In genomic region chr1:173476197-173476663, GRCh38 we compare ENCODE assay signal across 8 cellular contexts. TPM values are rescaled to one million over a fixed set of nuclear protein-coding genes. Genes with fewer than 3 reads are reported as not detected.
A peak's percentile ranks its signal among the peaks of the same experiment; 100 is the strongest.
DNase-seq lines count a peak whose midpoint lies in the region; ATAC-seq and TF ChIP-seq lines count a peak whose summit lies in the region.

No MANE protein-coding gene starts in this region.

- POLR2A ChIA-PET in PC-9 (lab: Charles Lee; ENCODE audit: unreplicated experiment), result interaction anchor here (0.5 to 0.6 kb wide), 4 partner anchors 31 to 549 kb away, joined by 3 to 6 read pairs (median 4); partner anchors contain the start of gene ZBTB37

- no peaks in the 10 kb centered on the region for H3K9me2 ChIP-seq in PC-9 (ENCODE audit: insufficient read depth)

- H3K4me2 ChIP-seq in DND-41 (ENCODE audit: insufficient read depth, low read length) (peak overlapping the region; percentile 65), PC-9 (peak overlapping the region; percentile 81), parathyroid adenoma (ENCODE audit: low read length) (peak overlapping the region; percentile 94)

- no peaks in the 10 kb centered on the region for H3K27me3 ChIP-seq in DND-41 (ENCODE audit: insufficient read depth, low read length, poor library complexity)
- no peaks in the 10 kb centered on the region for H3K27me3 ChIP-seq in PC-9 (ENCODE audit: insufficient read depth, low read depth)
- H3K27me3 ChIP-seq in parathyroid adenoma (ENCODE audit: control insufficient read depth, insufficient read depth, low read length), result no peaks in the 10 kb centered on the region

- H3K27ac ChIP-seq in DND-41 (ENCODE audit: low read length) (peak overlapping the region; percentile 95), PC-9 (peak overlapping the region; percentile 74), parathyroid adenoma (peak overlapping the region; percentile 68)

- H3K36me3 ChIP-seq in DND-41 (ENCODE audit: insufficient read depth, low read length), result peaks cover 19% of the 10 kb centered on the region
- peaks cover 21% of the 10 kb centered on the region for H3K36me3 ChIP-seq in PC-9 (ENCODE audit: low read depth)
- H3K36me3 ChIP-seq in parathyroid adenoma (ENCODE audit: control insufficient read depth, insufficient read depth, low read length), result no peaks in the 10 kb centered on the region

- intact Hi-C loops in PC-9 (cut with micrococcal nuclease; ENCODE audit: unreplicated experiment), result loop anchor here (2.0 to 5.0 kb wide), 3 partner anchors 393 to 729 kb away; partner anchors contain the start of genes RABGAP1L and ZBTB37

- peak overlapping the region; percentile 92 for H2AFZ ChIP-seq in DND-41 (ENCODE audit: low read depth, low read length)
- H2AFZ ChIP-seq in PC-9, result peak overlapping the region; percentile 97
- peak overlapping the region; percentile 71 for H2AFZ ChIP-seq in parathyroid adenoma

- H3F3A ChIP-seq in PC-9 (ENCODE audit: insufficient read depth, low read depth), result peaks cover 41% of the 10 kb centered on the region

- DNase-seq in DND-41 (peak; percentile 14), PC-9 (no peak), epithelial cell of esophagus (ENCODE audit: low read depth) (no peak), NCI-H2029 (lab: John Stamatoyannopoulos, UW) (no peak), AML-193 (lab: John Stamatoyannopoulos, UW) (no peak)
- DNase-seq in activated CD8-positive, alpha-beta memory T cell treated with anti-CD3 and anti-CD28 coated beads, Interleukin-2, amount 50 U/mL, for 4 hours, result no peak

- BruUV-seq in PC-9 (replicated peaks; lab: Mats Ljungman, UMichigan), result no TSS peak

- H3K4me3 ChIP-seq in DND-41 (ENCODE audit: low read depth in 1 of 2, low read length in 2 of 2), result peak overlapping the region; percentile 54 to 93; a peak in 3 of 4 replicates
- peak overlapping the region; percentile 99 for H3K4me3 ChIP-seq in PC-9
- H3K4me3 ChIP-seq in epithelial cell of esophagus (ENCODE audit: low read length), result peak overlapping the region; percentile 58
- peak overlapping the region; percentile 91 for H3K4me3 ChIP-seq in parathyroid adenoma (ENCODE audit: low read depth, low read length)

- CTCF ChIA-PET in PC-9 (lab: Charles Lee), result no interaction called here

- H3K4me1 ChIP-seq in DND-41 (ENCODE audit: insufficient read depth, low read length) (peaks cover 44% of the 10 kb centered on the region), PC-9 (replicated peaks; ENCODE audit: insufficient read depth) (peaks cover 50% of the 10 kb centered on the region), parathyroid adenoma (no peaks in the 10 kb centered on the region)

- H4K20me1 ChIP-seq in DND-41 (ENCODE audit: insufficient read depth, low read length) (peaks cover 7% of the 10 kb centered on the region), PC-9 (ENCODE audit: insufficient read depth) (peaks cover 9% of the 10 kb centered on the region)

- peaks cover under 1% of the 10 kb centered on the region for H3K9me3 ChIP-seq in DND-41 (ENCODE audit: insufficient read depth, low read length, severe bottlenecking)
- 0 out of 2 replicates have a peak, but pooled peaks cover 4% of the 10 kb centered on the region for H3K9me3 ChIP-seq in PC-9 (ENCODE audit: insufficient read depth, low read depth)
- no peaks in the 10 kb centered on the region for H3K9me3 ChIP-seq in parathyroid adenoma (ENCODE audit: control insufficient read depth, low read length)

- H3K9ac ChIP-seq in DND-41 (ENCODE audit: low read depth, low read length) (peak overlapping the region; percentile 98), parathyroid adenoma (no peak overlapping the region)

- peaks cover 48% of the 10 kb centered on the region for H3K79me2 ChIP-seq in DND-41 (ENCODE audit: insufficient read depth, low read length)
- H3K79me2 ChIP-seq in PC-9 (ENCODE audit: low read depth), result peaks cover 58% of the 10 kb centered on the region
- H3K79me2 ChIP-seq in parathyroid adenoma, result peaks cover 3% of the 10 kb centered on the region

- no peak for ATAC-seq in DND-41 (ENCODE audit: insufficient read depth, low read depth)
- ATAC-seq in HG03521 (IDR thresholded peaks at IDR 0.05; ENCODE audit: unreplicated experiment), result no peak

- no peak for TF ChIP-seq CTCF in DND-41 (IDR thresholded peaks at IDR 0.05; ENCODE audit: borderline replicate concordance, extremely low read depth, low read length, poor library complexity, severe bottlenecking)
- TF ChIP-seq CTCF in PC-9 (conservative IDR thresholded peaks at IDR 0.05), result no peak
- no peak for TF ChIP-seq CTCF in epithelial cell of esophagus (IDR thresholded peaks at IDR 0.05; ENCODE audit: insufficient read depth, low read depth, low read length, missing control alignments)
- no peak for TF ChIP-seq CTCF in parathyroid adenoma (IDR thresholded peaks at IDR 0.05)

RNA-seq across cellular contexts. Expression of gene PRDX6, which starts 0.9 kb away (rescaled TPM):
- 376 and 421 TPM in 2 replicates for total RNA-seq in PC-9 (2021)
